In genomic region chr4:141654098-141654497, GRCh38 we compare ENCODE assay signal across 9 cellular contexts. TPM values are rescaled to one million over a fixed set of nuclear protein-coding genes. Genes with fewer than 3 reads are reported as not detected.
DNase-seq lines count a peak whose midpoint lies in the region; FAIRE-seq and TF ChIP-seq lines count a peak whose summit lies in the region.
"Had no signal": no experiment of that assay in that cellular context is flagged by ENCODE, and none has a peak within 500 bp of the region (broad histone marks: within the 10 kb centered on the region; RNA-seq: fewer than 3 reads in every experiment).

No MANE protein-coding gene starts in this region.

- TF ChIP-seq RAD21 in SK-N-SH (IDR thresholded peaks at IDR 0.05; ENCODE audit: low read length): peak; percentile 51

- H3K4me3 Mint-ChIP-seq in activated CD4-positive, alpha-beta memory T cell treated with anti-CD3 and anti-CD28 coated beads, Interleukin-2, amount 10 ng/mL, durations not matched to agents 7 days and 5 days: no peak overlapping the region

- H3K36me3 Mint-ChIP-seq in activated CD4-positive, alpha-beta memory T cell treated with anti-CD3 and anti-CD28 coated beads, Interleukin-2, amount 10 ng/mL, durations not matched to agents 7 days and 5 days (ENCODE audit: low read depth): no peaks in the 10 kb centered on the region

- H3K27me3 ChIP-seq in SK-N-SH (ENCODE audit: insufficient read depth) (no peaks in the 10 kb centered on the region), skeletal muscle tissue (ENCODE audit: control insufficient read depth in 3 of 3, insufficient read depth in 3 of 3, low read length in 3 of 3) (no peaks in the 10 kb centered on the region)

- H3K36me3 ChIP-seq in SK-N-SH (replicated peaks in 1 of 2; ENCODE audit: control insufficient read depth in 1 of 2, insufficient read depth in 2 of 2, low read length in 1 of 2) (no peaks in the 10 kb centered on the region), skeletal muscle tissue (ENCODE audit: control insufficient read depth in 3 of 3, insufficient read depth in 3 of 3, low read length in 3 of 3) (no peaks in the 10 kb centered on the region)

- H3K4me1 ChIP-seq in SK-N-SH (ENCODE audit: control insufficient read depth in 1 of 2, insufficient read depth in 2 of 2, low read depth in 1 of 2, low read length in 1 of 2): peaks cover 0 to 2% of the 10 kb centered on the region in 2 experiments; a peak in 3 of 4 replicates
- H3K4me1 ChIP-seq in skeletal muscle tissue (ENCODE audit: control insufficient read depth in 3 of 3, insufficient read depth in 3 of 3, low read length in 3 of 3): no peaks in the 10 kb centered on the region

- peaks cover 10% of the 10 kb centered on the region for H3K4me1 Mint-ChIP-seq in activated CD4-positive, alpha-beta memory T cell treated with anti-CD3 and anti-CD28 coated beads, Interleukin-2, amount 10 ng/mL, durations not matched to agents 7 days and 5 days

- TF ChIP-seq CTCF in SK-N-SH (IDR thresholded peaks at IDR 0.05): peak; percentile 54

- H3K27ac ChIP-seq in SK-N-SH (ENCODE audit: low read depth in 2 of 2, low read length in 1 of 2): no peak overlapping the region
- peak overlapping the region; percentile 39 for H3K27ac ChIP-seq in skeletal muscle tissue (ENCODE audit: low read depth, low read length)

- CTCF ChIA-PET in SK-N-SH (lab: Yijun Ruan, JAX): interaction anchor here (0.9 to 3.9 kb wide), 5 partner anchors 10 to 308 kb away, joined by 3 to 23 read pairs (median 4); partner anchors contain the start of gene IL15
- CTCF ChIA-PET in activated CD4-positive, alpha-beta memory T cell treated with anti-CD3 and anti-CD28 coated beads, Interleukin-2, amount 10 ng/mL, durations not matched to agents 7 days and 5 days (lab: Charles Lee): interaction anchor here (0.6 kb wide), 1 partner anchor 52 kb away, joined by 4 read pairs; no protein-coding TSS in a partner anchor

- no peak for TF ChIP-seq EP300 in SK-N-SH (IDR thresholded peaks at IDR 0.05; ENCODE audit: borderline replicate concordance in 1 of 2, low read depth in 1 of 2, low read length in 1 of 2)

- no peaks in the 10 kb centered on the region for H3K9me3 ChIP-seq in SK-N-SH
- no peaks in the 10 kb centered on the region for H3K9me3 ChIP-seq in skeletal muscle tissue (ENCODE audit: control insufficient read depth in 3 of 3, low read length in 3 of 3)

- H3K79me2 ChIP-seq in SK-N-SH (ENCODE audit: insufficient read depth): no peaks in the 10 kb centered on the region

- no peak overlapping the region for H3K27ac Mint-ChIP-seq in activated CD4-positive, alpha-beta memory T cell treated with anti-CD3 and anti-CD28 coated beads, Interleukin-2, amount 10 ng/mL, durations not matched to agents 7 days and 5 days

- intact Hi-C loops in cardiac septum (cut with DNase I): loop anchor here (2.0 kb wide), 1 partner anchor 17 kb away; the partner anchor contains the start of gene IL15

- POLR2A ChIA-PET in SK-N-SH (lab: Yijun Ruan, JAX): no interaction called here
- POLR2A ChIA-PET in activated CD4-positive, alpha-beta memory T cell treated with anti-CD3 and anti-CD28 coated beads, Interleukin-2, amount 10 ng/mL, durations not matched to agents 7 days and 5 days (lab: Charles Lee): no interaction called here

- H4K20me1 ChIP-seq in SK-N-SH (ENCODE audit: insufficient read depth): no peaks in the 10 kb centered on the region

- H3F3A ChIP-seq in SK-N-SH (replicated peaks; ENCODE audit: insufficient read depth): no peaks in the 10 kb centered on the region

- DNase-seq in GM19239 (ENCODE audit: insufficient read length, low spot score): no peak
- no peak for DNase-seq in SK-N-SH
- peak; percentile 77 for DNase-seq in cardiac septum (ENCODE audit: low spot score)
- DNase-seq in HUDEP-2 (lab: John Stamatoyannopoulos, UW; ENCODE audit: unreplicated experiment in 76 of 76): no peak
- no peak for DNase-seq in activated CD4-positive, alpha-beta memory T cell treated with anti-CD3 and anti-CD28 coated beads, Interleukin-2, amount 10 ng/mL, durations not matched to agents 7 days and 5 days
- DNase-seq in mesenteric fat pad (ENCODE audit: low spot score): no peak
- no peak for DNase-seq in superior temporal gyrus (ENCODE audit: extremely low spot score)

- FAIRE-seq in GM19239 (lab: Jason Lieb, UNC): peak; percentile 4
- FAIRE-seq: endometrium had no signal

- no peaks in the 10 kb centered on the region for H3K9me2 ChIP-seq in SK-N-SH

- H3K4me3 ChIP-seq in SK-N-SH (ENCODE audit: low read depth in 2 of 2, low read length in 1 of 2): no peak overlapping the region
- no peak overlapping the region for H3K4me3 ChIP-seq in skeletal muscle tissue (ENCODE audit: low read length in 3 of 3)

- H3K4me2 ChIP-seq in SK-N-SH: no peak overlapping the region

- H2AFZ ChIP-seq in SK-N-SH (ENCODE audit: low read depth): no peak overlapping the region

- H3K9ac ChIP-seq in SK-N-SH (no peak overlapping the region), skeletal muscle tissue (ENCODE audit: low read depth in 1 of 3, low read length in 3 of 3) (no peak overlapping the region)

- H3K9me3 Mint-ChIP-seq in activated CD4-positive, alpha-beta memory T cell treated with anti-CD3 and anti-CD28 coated beads, Interleukin-2, amount 10 ng/mL, durations not matched to agents 7 days and 5 days: no peaks in the 10 kb centered on the region

- no peaks in the 10 kb centered on the region for H3K27me3 Mint-ChIP-seq in activated CD4-positive, alpha-beta memory T cell treated with anti-CD3 and anti-CD28 coated beads, Interleukin-2, amount 10 ng/mL, durations not matched to agents 7 days and 5 days

TF ChIP-seq in SK-N-SH, 30 proteins besides CTCF, POLR2A, EP300 and RAD21:
- TF ChIP-seq PBX3 (IDR thresholded peaks at IDR 0.05) (peak; percentile 51), TAF1 (IDR thresholded peaks at IDR 0.05; ENCODE audit: borderline replicate concordance, low read depth, low read length) (no peak), TCF12 (IDR thresholded peaks at IDR 0.05) (peak; percentile 47), MEF2A (IDR thresholded peaks at IDR 0.05; ENCODE audit: borderline replicate concordance, low read depth) (no peak), YY1 (IDR thresholded peaks at IDR 0.05; ENCODE audit: low read depth) (no peak), NFIC (IDR thresholded peaks at IDR 0.05; ENCODE audit: borderline replicate concordance) (peak; percentile 67; the same call in 1 of the 2 replicates), SMC3 (IDR thresholded peaks at IDR 0.05; ENCODE audit: low read depth, low read length) (peak; percentile 37)

RNA-seq across cellular contexts. Expression of gene IL15, which starts 17.7 kb away (rescaled TPM):
- 3.5 and 3.7 TPM in 2 replicates for polyA plus RNA-seq in SK-N-SH (2012; rRNA removed)
- polyA plus RNA-seq in SK-N-SH (2012; cell fraction: cytosol; rRNA removed): 3.4 and 4.4 TPM in 2 replicates
- polyA plus RNA-seq in SK-N-SH (2012; cell fraction: nucleus; rRNA removed): 4.2 and 9.0 TPM in 2 replicates
- 3.1 TPM for total RNA-seq in cardiac septum
- 6.3 TPM for total RNA-seq in skeletal muscle tissue
- total RNA-seq in activated CD4-positive, alpha-beta memory T cell treated with anti-CD3 and anti-CD28 coated beads, Interleukin-2, amount 10 ng/mL, durations not matched to agents 7 days and 5 days: 1 to 10 TPM; 3.9 to 4.0 TPM
- 5.1 TPM for total RNA-seq in mesenteric fat pad
